In genomic region chr10:61951144-61951483, GRCh38 we compare ENCODE assay signal across 15 cellular contexts.
"Had no signal": no experiment of that assay in that cellular context is flagged by ENCODE, and none has a peak within 500 bp of the region (broad histone marks: within the 10 kb centered on the region; RNA-seq: fewer than 3 reads in every experiment).

No MANE protein-coding gene starts in this region.

- ATAC-seq: psoas muscle; sciatic nerve; stimulated activated naive CD8-positive, alpha-beta T cell treated with anti-CD3 and anti-CD28 coated beads, Interleukin-15, amount 100 ng/mL, for 72 hours had no signal

- H3K27ac Mint-ChIP-seq: activated naive CD4-positive, alpha-beta T cell treated with anti-CD3 and anti-CD28 coated beads, Interleukin-2, amount 10 ng/mL, durations not matched to agents 7 days and 5 days; stimulated activated naive CD8-positive, alpha-beta T cell treated with anti-CD3 and anti-CD28 coated beads, Interleukin-15, amount 100 ng/mL, for 72 hours; T-helper 2 cell treated with Interferon-gamma antibody and Interleukin-4, amounts not matched to agents 5 μg/mL and 100 μg/mL, for 36 hours had no signal

- H3K27me3 ChIP-seq: adrenal gland, esophagus muscularis mucosa, hepatocyte, testis had no signal

- H3K4me3 ChIP-seq: adrenal gland, esophagus muscularis mucosa, hepatocyte, left ventricle myocardium inferior, psoas muscle, testis had no signal

- DNase-seq: activated CD4-positive, alpha-beta T cell treated with anti-CD3 and anti-CD28 coated beads, Interleukin-2, amount 50 U/mL, for 48 hours; activated CD4-positive, CD25-positive, alpha-beta regulatory T cell treated with anti-CD3 and anti-CD28 coated beads, Interleukin-2, amount 50 U/mL, for 72 hours; activated naive CD4-positive, alpha-beta T cell treated with anti-CD3 and anti-CD28 coated beads, Interleukin-2, amount 10 ng/mL, durations not matched to agents 7 days and 5 days; adrenal gland; islet precursor cell; left ventricle myocardium inferior; mesendoderm; psoas muscle; stimulated activated naive CD8-positive, alpha-beta T cell treated with anti-CD3 and anti-CD28 coated beads, Interleukin-15, amount 100 ng/mL, for 72 hours; SW 1271; testis had no signal

- H3K27me3 Mint-ChIP-seq: activated naive CD4-positive, alpha-beta T cell treated with anti-CD3 and anti-CD28 coated beads, Interleukin-2, amount 10 ng/mL, durations not matched to agents 7 days and 5 days; stimulated activated naive CD8-positive, alpha-beta T cell treated with anti-CD3 and anti-CD28 coated beads, Interleukin-15, amount 100 ng/mL, for 72 hours had no signal

- H3K27ac ChIP-seq: adrenal gland, esophagus muscularis mucosa, left ventricle myocardium inferior, psoas muscle, testis had no signal

- H3K9me3 ChIP-seq: adrenal gland, esophagus muscularis mucosa, left ventricle myocardium inferior, psoas muscle, testis had no signal

- H3K36me3 ChIP-seq: adrenal gland, esophagus muscularis mucosa had no signal

- H3K4me1 ChIP-seq: esophagus muscularis mucosa, left ventricle myocardium inferior, psoas muscle, testis had no signal

- H3K4me3 Mint-ChIP-seq: activated naive CD4-positive, alpha-beta T cell treated with anti-CD3 and anti-CD28 coated beads, Interleukin-2, amount 10 ng/mL, durations not matched to agents 7 days and 5 days; stimulated activated naive CD8-positive, alpha-beta T cell treated with anti-CD3 and anti-CD28 coated beads, Interleukin-15, amount 100 ng/mL, for 72 hours; T-helper 2 cell treated with Interferon-gamma antibody and Interleukin-4, amounts not matched to agents 5 μg/mL and 100 μg/mL, for 36 hours had no signal

- H3K9me3 Mint-ChIP-seq: activated naive CD4-positive, alpha-beta T cell treated with anti-CD3 and anti-CD28 coated beads, Interleukin-2, amount 10 ng/mL, durations not matched to agents 7 days and 5 days; stimulated activated naive CD8-positive, alpha-beta T cell treated with anti-CD3 and anti-CD28 coated beads, Interleukin-15, amount 100 ng/mL, for 72 hours had no signal
